Comparison of ENCODE assay signal across 9 cellular contexts in genomic region chr5:2488593-2488992, GRCh38.
"Had no signal": no experiment of that assay in that cellular context is flagged by ENCODE, and none has a peak within 500 bp of the region (broad histone marks: within the 10 kb centered on the region; RNA-seq: fewer than 3 reads in every experiment).

No MANE protein-coding gene starts in this region.

- H3K4me1 Mint-ChIP-seq: IgD-negative memory B cell had no signal

- H3K27me3 Mint-ChIP-seq: IgD-negative memory B cell had no signal

- H3K4me1 ChIP-seq: HAP-1 had no signal

- H3K27ac Mint-ChIP-seq: HFFc6, IgD-negative memory B cell had no signal

- H3K9me3 ChIP-seq: HAP-1 had no signal

- H3K36me3 ChIP-seq: HAP-1 had no signal

- H3K4me3 Mint-ChIP-seq: HFFc6, IgD-negative memory B cell had no signal

- DNase-seq: GM23248, GOT3, H7, HFFc6 had no signal

- ATAC-seq: HCT116, HepG2 had no signal

- H3K27ac ChIP-seq: GM23248, HL-60 had no signal

- H3K4me3 ChIP-seq: GM23248, HAP-1 had no signal
